ENCODE assay signal across 16 cellular contexts in genomic region chr17:41679740-41680425, GRCh38. TPM values are rescaled to one million over a fixed set of nuclear protein-coding genes. Genes with fewer than 3 reads are reported as not detected.
DNase-seq lines count a peak whose midpoint lies in the region; ATAC-seq and TF ChIP-seq lines count a peak whose summit lies in the region.
"Had no signal": no experiment of that assay in that cellular context is flagged by ENCODE, and none has a peak within 500 bp of the region (broad histone marks: within the 10 kb centered on the region; RNA-seq: fewer than 3 reads in every experiment).

No MANE protein-coding gene starts in this region.

- H3K27ac ChIP-seq in tibial nerve (peak overlapping the region in 3 of 4 donors; percentile 67 to 79 (median 67)), PC-3 (ENCODE audit: low read length) (no peak overlapping the region)
- H3K27ac ChIP-seq: VCaP had no signal

- no peak overlapping the region for H3K9ac ChIP-seq in PC-3 (ENCODE audit: low read length)

- H4K20me1 ChIP-seq in PC-3 (ENCODE audit: low read length), result no peaks in the 10 kb centered on the region

- H3K4me3 ChIP-seq in tibial nerve (no peak overlapping the region), PC-3 (ENCODE audit: low read length) (no peak overlapping the region)
- H3K4me3 ChIP-seq: hepatocyte had no signal

- intact Hi-C loops in activated CD8-positive, alpha-beta T cell treated with anti-CD3 and anti-CD28 coated beads for 36 hours (cut with micrococcal nuclease), result no loop called here
- intact Hi-C loops in PC-3 (cut with micrococcal nuclease), result no loop called here

- no peak overlapping the region for H2AFZ ChIP-seq in PC-3 (ENCODE audit: low read length)

- H3K9me3 ChIP-seq in tibial nerve, result no peaks in the 10 kb centered on the region
- no peaks in the 10 kb centered on the region for H3K9me3 ChIP-seq in PC-3 (ENCODE audit: low read length)

- ATAC-seq in activated CD8-positive, alpha-beta T cell treated with anti-CD3 and anti-CD28 coated beads for 36 hours, result no peak
- ATAC-seq in PC-3 (no peak), GM19452 (IDR thresholded peaks at IDR 0.05; ENCODE audit: unreplicated experiment) (no peak), GM21825 (IDR thresholded peaks at IDR 0.05; ENCODE audit: unreplicated experiment) (no peak)

- peaks cover 0 to 11% (median 3%) of the 10 kb centered on the region in 4 donors for H3K4me1 ChIP-seq in tibial nerve
- H3K4me1 ChIP-seq in PC-3 (ENCODE audit: insufficient read depth, low read length), result peaks cover 13% of the 10 kb centered on the region

- H3K36me3 ChIP-seq in tibial nerve (no peaks in the 10 kb centered on the region), PC-3 (ENCODE audit: low read depth, low read length) (no peaks in the 10 kb centered on the region)
- H3K36me3 ChIP-seq: brain microvascular endothelial cell had no signal

- H3K27me3 ChIP-seq in tibial nerve (no peaks in the 10 kb centered on the region), PC-3 (ENCODE audit: low read length) (no peaks in the 10 kb centered on the region)
- H3K27me3 ChIP-seq: brain microvascular endothelial cell, hepatocyte had no signal

- no TSS peak for BruUV-seq in PC-3 (replicated peaks; lab: Mats Ljungman, UMichigan)

- TF ChIP-seq EP300 in tibial nerve (IDR thresholded peaks at IDR 0.05), result no peak

- H3K9me3 Mint-ChIP-seq in activated naive CD4-positive, alpha-beta T cell treated with anti-CD3 and anti-CD28 coated beads, Interleukin-2, amount 50 U/mL, for 24 hours, result no peaks in the 10 kb centered on the region
- peaks cover 4% of the 10 kb centered on the region for H3K9me3 Mint-ChIP-seq in activated CD8-positive, alpha-beta T cell treated with anti-CD3 and anti-CD28 coated beads for 36 hours
- H3K9me3 Mint-ChIP-seq in immature natural killer cell, result no peaks in the 10 kb centered on the region

- CTCF ChIA-PET in activated CD8-positive, alpha-beta T cell treated with anti-CD3 and anti-CD28 coated beads for 36 hours (lab: Charles Lee), result interaction anchor here (0.6 to 7.3 kb wide), 8 partner anchors 10 to 251 kb away, joined by 3 to 93 read pairs (median 14); partner anchors contain the start of genes EIF1 and ODAD4
- CTCF ChIA-PET in PC-3 (lab: Charles Lee), result interaction anchor here (0.7 to 1.0 kb wide), 2 partner anchors 9 to 332 kb away, joined by 3 to 5 read pairs; partner anchors contain the start of gene EIF1

- no peak for TF ChIP-seq CTCF in activated CD8-positive, alpha-beta T cell treated with anti-CD3 and anti-CD28 coated beads for 36 hours (IDR thresholded peaks at IDR 0.05)
- TF ChIP-seq CTCF in tibial nerve (IDR thresholded peaks at IDR 0.05), result no peak
- no peak for TF ChIP-seq CTCF in PC-3 (conservative IDR thresholded peaks at IDR 0.05; ENCODE audit: low read depth, low read length)

- H3K36me3 Mint-ChIP-seq in activated naive CD4-positive, alpha-beta T cell treated with anti-CD3 and anti-CD28 coated beads, Interleukin-2, amount 50 U/mL, for 24 hours, result peaks cover 2% of the 10 kb centered on the region
- H3K36me3 Mint-ChIP-seq in activated CD8-positive, alpha-beta T cell treated with anti-CD3 and anti-CD28 coated beads for 36 hours (ENCODE audit: low read depth), result peaks cover 2% of the 10 kb centered on the region
- no peaks in the 10 kb centered on the region for H3K36me3 Mint-ChIP-seq in immature natural killer cell

- no peak for TF ChIP-seq POLR2A in tibial nerve (IDR thresholded peaks at IDR 0.05)

- no peaks in the 10 kb centered on the region for H3K27me3 Mint-ChIP-seq in activated naive CD4-positive, alpha-beta T cell treated with anti-CD3 and anti-CD28 coated beads, Interleukin-2, amount 50 U/mL, for 24 hours
- H3K27me3 Mint-ChIP-seq in activated CD8-positive, alpha-beta T cell treated with anti-CD3 and anti-CD28 coated beads for 36 hours, result no peaks in the 10 kb centered on the region
- H3K27me3 Mint-ChIP-seq in immature natural killer cell (ENCODE audit: low read depth in 3 of 3), result no peaks in the 10 kb centered on the region

- DNase-seq in activated naive CD4-positive, alpha-beta T cell (lab: John Stamatoyannopoulos, UW), result no peak
- DNase-seq in activated CD8-positive, alpha-beta T cell treated with anti-CD3 and anti-CD28 coated beads for 36 hours, result no peak
- DNase-seq in immature natural killer cell, result no peak
- DNase-seq in tibial nerve (ENCODE audit: low spot score in 2 of 2), result no peak
- DNase-seq in PC-3, result no peak
- DNase-seq: brain microvascular endothelial cell; NCI-H2029 treated with DMSO at 0.1 percent for 48 hours; stimulated activated CD4-positive, alpha-beta T cell treated with anti-CD3 and anti-CD28 coated beads, Interleukin-12 subunit alpha, Interleukin-12 subunit beta, amount 100 ng/mL, for 4 hours had no signal

- no peaks in the 10 kb centered on the region for H3K9me2 ChIP-seq in PC-3 (replicated peaks; ENCODE audit: low read length)

- H3K79me2 ChIP-seq in PC-3 (ENCODE audit: low read length), result no peaks in the 10 kb centered on the region
- H3K79me2 ChIP-seq: hepatocyte had no signal

- H3K27ac Mint-ChIP-seq in activated naive CD4-positive, alpha-beta T cell treated with anti-CD3 and anti-CD28 coated beads, Interleukin-2, amount 50 U/mL, for 24 hours, result peak overlapping the region; percentile 99
- H3K27ac Mint-ChIP-seq in activated CD8-positive, alpha-beta T cell treated with anti-CD3 and anti-CD28 coated beads for 36 hours, result peak overlapping the region; percentile 97
- peak overlapping the region; percentile 92 to 99 (median 96) for H3K27ac Mint-ChIP-seq in immature natural killer cell

- 63 to 68% methylated on average over 5 of the region's 5 CpGs for whole genome bisulfite sequencing in tibial nerve, 2 donors

- peaks cover 39% of the 10 kb centered on the region for H3K4me1 Mint-ChIP-seq in activated naive CD4-positive, alpha-beta T cell treated with anti-CD3 and anti-CD28 coated beads, Interleukin-2, amount 50 U/mL, for 24 hours
- H3K4me1 Mint-ChIP-seq in activated CD8-positive, alpha-beta T cell treated with anti-CD3 and anti-CD28 coated beads for 36 hours (ENCODE audit: low read depth), result peaks cover 48% of the 10 kb centered on the region
- peaks cover 23 to 25% of the 10 kb centered on the region in 2 donors for H3K4me1 Mint-ChIP-seq in immature natural killer cell

- peak overlapping the region; percentile 92 for H3K4me3 Mint-ChIP-seq in activated naive CD4-positive, alpha-beta T cell treated with anti-CD3 and anti-CD28 coated beads, Interleukin-2, amount 50 U/mL, for 24 hours
- peak overlapping the region; percentile 88 for H3K4me3 Mint-ChIP-seq in activated CD8-positive, alpha-beta T cell treated with anti-CD3 and anti-CD28 coated beads for 36 hours
- H3K4me3 Mint-ChIP-seq in immature natural killer cell, result peak overlapping the region in 1 of 5 donors; percentile 84

- no peaks in the 10 kb centered on the region for H3F3A ChIP-seq in PC-3 (ENCODE audit: low read length, unreplicated experiment)

- POLR2A ChIA-PET in activated CD8-positive, alpha-beta T cell treated with anti-CD3 and anti-CD28 coated beads for 36 hours (lab: Charles Lee), result interaction anchor here (0.8 to 8.4 kb wide), 4 partner anchors 10 to 40 kb away, joined by 3 to 182 read pairs (median 28); partner anchors contain the start of gene EIF1
- POLR2A ChIA-PET in PC-3 (lab: Charles Lee; ENCODE audit: unreplicated experiment), result no interaction called here

- no peak overlapping the region for H3K4me2 ChIP-seq in PC-3 (ENCODE audit: low read length)

RNA-seq across cellular contexts. Expression of gene EIF1, which starts 8.8 kb away (rescaled TPM):
- 100 to 1,000 TPM; 924 to 930 TPM for total RNA-seq in activated CD8-positive, alpha-beta T cell treated with anti-CD3 and anti-CD28 coated beads for 36 hours
- polyA plus RNA-seq in immature natural killer cell, result 1,000 to 10,000 TPM in 1 of 3 donors, 100 to 1,000 TPM in 2; 639 to 1,260 (median 915) TPM
- 100 to 1,000 TPM; 172 to 458 (median 243) TPM for total RNA-seq in tibial nerve
- 88.7 and 95.9 TPM in 2 replicates for total RNA-seq in PC-3 (2014; rRNA removed)

RNA-seq across cellular contexts. Expression of gene GAST, which starts 32.2 kb away (rescaled TPM):
- not detected for total RNA-seq in activated CD8-positive, alpha-beta T cell treated with anti-CD3 and anti-CD28 coated beads for 36 hours
- not detected for polyA plus RNA-seq in immature natural killer cell
- not detected for total RNA-seq in tibial nerve
- total RNA-seq in PC-3 (2014; rRNA removed), result not detected in 2 replicates
- total RNA-seq: hepatocyte, liver, SK-MEL-5, urinary bladder had no signal
- polyA plus RNA-seq: liver, urinary bladder had no signal

RNA-seq across cellular contexts. Expression of gene HAP1, which starts 54.6 kb away (rescaled TPM):
- total RNA-seq in activated CD8-positive, alpha-beta T cell treated with anti-CD3 and anti-CD28 coated beads for 36 hours, result under 1 TPM; 0.07 to 0.09 TPM
- polyA plus RNA-seq in immature natural killer cell, result not detected
- total RNA-seq in tibial nerve (1 to 10 TPM in 1 of 4 donors, under 1 TPM in 1, not detected in 2; 0.98 to 1.8 TPM), PC-3 (2014; rRNA removed) (1.2 and 1.4 TPM in 2 replicates)
- total RNA-seq: urinary bladder had no signal

RNA-seq across cellular contexts. Expression of gene KRT17, which starts 55.5 kb away (rescaled TPM):
- total RNA-seq in activated CD8-positive, alpha-beta T cell treated with anti-CD3 and anti-CD28 coated beads for 36 hours, result not detected
- not detected for polyA plus RNA-seq in immature natural killer cell
- total RNA-seq in tibial nerve, result 1 to 10 TPM in 1 of 4 donors, not detected in 3; 1.5 TPM
- 92.1 and 115 TPM in 2 replicates for total RNA-seq in PC-3 (2014; rRNA removed)
- total RNA-seq: liver, SK-MEL-5 had no signal
